1 cellular context compared by ENCODE assay signal in the genomic region with DNA sequence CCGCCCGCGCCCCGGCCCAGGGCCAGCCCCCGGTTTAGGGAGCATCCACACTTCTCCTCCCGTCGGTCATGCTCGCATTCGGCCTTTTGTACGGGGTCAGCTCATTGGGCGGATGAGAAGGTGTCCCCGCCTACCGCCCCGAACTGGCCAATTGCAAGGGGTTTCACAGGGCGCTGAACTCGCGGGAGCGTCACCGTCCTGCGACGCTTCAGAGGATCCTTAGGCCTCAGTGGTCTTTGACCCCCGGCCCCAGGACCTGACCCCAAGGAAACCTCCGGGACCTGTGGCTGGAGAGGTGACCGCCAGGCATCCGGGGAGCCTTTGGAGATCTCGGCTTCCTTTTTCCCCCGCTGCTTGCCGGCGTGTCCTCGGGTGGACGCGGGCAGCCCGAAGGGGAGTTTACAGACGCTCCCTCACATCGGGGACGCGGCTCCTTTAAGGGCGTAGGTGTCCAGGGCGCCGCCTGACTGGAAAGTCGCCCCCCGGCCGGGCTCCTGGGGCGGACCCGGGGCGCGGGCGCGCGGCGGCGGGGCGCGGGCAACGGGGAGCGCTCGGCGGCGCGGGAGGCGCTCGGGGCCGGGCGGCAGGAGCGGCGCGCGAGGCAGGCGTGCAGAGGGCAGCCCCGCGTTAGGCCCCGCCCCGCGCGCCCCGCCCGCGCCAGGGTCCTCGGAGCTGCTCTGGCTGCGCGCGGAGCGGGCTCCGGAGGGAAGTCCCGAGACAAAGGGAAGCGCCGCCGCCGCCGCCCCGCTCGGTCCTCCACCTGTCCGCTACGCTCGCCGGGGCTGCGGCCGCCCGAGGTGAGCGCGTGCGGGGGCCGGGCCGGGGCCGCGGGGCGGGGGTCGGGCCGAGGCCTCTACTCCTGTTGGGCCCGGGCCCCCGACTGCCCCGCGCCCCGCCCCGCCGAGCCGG.
TF ChIP-seq lines count a peak whose summit lies in the region.

A gene (plus strand): TSS at position 660 of the 909 bp plus-strand sequence. CDS start 4,395 bp downstream, outside the sequence.

TF ChIP-seq in K562, 482 proteins besides CTCF, POLR2A, EP300 and RAD21 (continued from another document and continues in another):
- TF ChIP-seq, protein P1, sequence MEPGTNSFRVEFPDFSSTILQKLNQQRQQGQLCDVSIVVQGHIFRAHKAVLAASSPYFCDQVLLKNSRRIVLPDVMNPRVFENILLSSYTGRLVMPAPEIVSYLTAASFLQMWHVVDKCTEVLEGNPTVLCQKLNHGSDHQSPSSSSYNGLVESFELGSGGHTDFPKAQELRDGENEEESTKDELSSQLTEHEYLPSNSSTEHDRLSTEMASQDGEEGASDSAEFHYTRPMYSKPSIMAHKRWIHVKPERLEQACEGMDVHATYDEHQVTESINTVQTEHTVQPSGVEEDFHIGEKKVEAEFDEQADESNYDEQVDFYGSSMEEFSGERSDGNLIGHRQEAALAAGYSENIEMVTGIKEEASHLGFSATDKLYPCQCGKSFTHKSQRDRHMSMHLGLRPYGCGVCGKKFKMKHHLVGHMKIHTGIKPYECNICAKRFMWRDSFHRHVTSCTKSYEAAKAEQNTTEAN (CRISPR knock-in tag; IDR thresholded peaks at IDR 0.05) = 0 out of 2 replicates have a peak, but pooled peaks have one; percentile 69
- TF ChIP-seq PHF20 (IDR thresholded peaks at IDR 0.05; ENCODE audit: partially characterized antibody) (peak; percentile 99), SMAD4 (CRISPR knock-in tag; conservative IDR thresholded peaks at IDR 0.05) (peak; percentile 77), CHCHD3 (CRISPR knock-in tag; IDR thresholded peaks at IDR 0.05) (no peak), MEF2D (tag; conservative IDR thresholded peaks at IDR 0.05; ENCODE audit: low read depth) (peak; percentile 72; the same call in 1 of the 2 replicates), PHF21A (IDR thresholded peaks at IDR 0.05; ENCODE audit: borderline replicate concordance, low read depth) (no peak), TEAD2 (tag; IDR thresholded peaks at IDR 0.05) (no peak), TFAM (CRISPR knock-in tag; conservative IDR thresholded peaks at IDR 0.05) (no peak), ZNF77 (CRISPR knock-in tag; IDR thresholded peaks at IDR 0.05) (no peak), XRCC4 (IDR thresholded peaks at IDR 0.05; ENCODE audit: extremely low read depth, insufficient read depth, insufficient read length) (no peak), KHSRP (IDR thresholded peaks at IDR 0.05) (peak; percentile 80), ZBED1 (IDR thresholded peaks at IDR 0.05) (no peak), BRD9 (IDR thresholded peaks at IDR 0.05; ENCODE audit: low read depth, partially characterized antibody) (peak; percentile 99), ZZZ3 (IDR thresholded peaks at IDR 0.05) (peak; percentile 100), SIN3B (IDR thresholded peaks at IDR 0.05; ENCODE audit: low read depth) (no peak), RBM15 (IDR thresholded peaks at IDR 0.05; ENCODE audit: insufficient read depth, low read length) (no peak), SMAD2 (IDR thresholded peaks at IDR 0.05; ENCODE audit: low read depth, low read length) (no peak), ZNF507 (tag; conservative IDR thresholded peaks at IDR 0.05) (no peak), ZNF263 (CRISPR knock-in tag; IDR thresholded peaks at IDR 0.05; ENCODE audit: borderline replicate concordance) (peak; percentile 34; the same call in 1 of the 2 replicates), IFI16 (CRISPR knock-in tag; IDR thresholded peaks at IDR 0.05) (no peak)
- TF ChIP-seq, protein P2, sequence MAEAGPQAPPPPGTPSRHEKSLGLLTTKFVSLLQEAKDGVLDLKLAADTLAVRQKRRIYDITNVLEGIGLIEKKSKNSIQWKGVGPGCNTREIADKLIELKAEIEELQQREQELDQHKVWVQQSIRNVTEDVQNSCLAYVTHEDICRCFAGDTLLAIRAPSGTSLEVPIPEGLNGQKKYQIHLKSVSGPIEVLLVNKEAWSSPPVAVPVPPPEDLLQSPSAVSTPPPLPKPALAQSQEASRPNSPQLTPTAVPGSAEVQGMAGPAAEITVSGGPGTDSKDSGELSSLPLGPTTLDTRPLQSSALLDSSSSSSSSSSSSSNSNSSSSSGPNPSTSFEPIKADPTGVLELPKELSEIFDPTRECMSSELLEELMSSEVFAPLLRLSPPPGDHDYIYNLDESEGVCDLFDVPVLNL (CRISPR knock-in tag; IDR thresholded peaks at IDR 0.05; ENCODE audit: low read depth) = no peak
- TF ChIP-seq, protein P3, sequence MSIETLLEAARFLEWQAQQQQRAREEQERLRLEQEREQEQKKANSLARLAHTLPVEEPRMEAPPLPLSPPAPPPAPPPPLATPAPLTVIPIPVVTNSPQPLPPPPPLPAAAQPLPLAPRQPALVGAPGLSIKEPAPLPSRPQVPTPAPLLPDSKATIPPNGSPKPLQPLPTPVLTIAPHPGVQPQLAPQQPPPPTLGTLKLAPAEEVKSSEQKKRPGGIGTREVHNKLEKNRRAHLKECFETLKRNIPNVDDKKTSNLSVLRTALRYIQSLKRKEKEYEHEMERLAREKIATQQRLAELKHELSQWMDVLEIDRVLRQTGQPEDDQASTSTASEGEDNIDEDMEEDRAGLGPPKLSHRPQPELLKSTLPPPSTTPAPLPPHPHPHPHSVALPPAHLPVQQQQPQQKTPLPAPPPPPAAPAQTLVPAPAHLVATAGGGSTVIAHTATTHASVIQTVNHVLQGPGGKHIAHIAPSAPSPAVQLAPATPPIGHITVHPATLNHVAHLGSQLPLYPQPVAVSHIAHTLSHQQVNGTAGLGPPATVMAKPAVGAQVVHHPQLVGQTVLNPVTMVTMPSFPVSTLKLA (conservative IDR thresholded peaks at IDR 0.05) = peak; percentile 84 to 92
- TF ChIP-seq, protein P4, sequence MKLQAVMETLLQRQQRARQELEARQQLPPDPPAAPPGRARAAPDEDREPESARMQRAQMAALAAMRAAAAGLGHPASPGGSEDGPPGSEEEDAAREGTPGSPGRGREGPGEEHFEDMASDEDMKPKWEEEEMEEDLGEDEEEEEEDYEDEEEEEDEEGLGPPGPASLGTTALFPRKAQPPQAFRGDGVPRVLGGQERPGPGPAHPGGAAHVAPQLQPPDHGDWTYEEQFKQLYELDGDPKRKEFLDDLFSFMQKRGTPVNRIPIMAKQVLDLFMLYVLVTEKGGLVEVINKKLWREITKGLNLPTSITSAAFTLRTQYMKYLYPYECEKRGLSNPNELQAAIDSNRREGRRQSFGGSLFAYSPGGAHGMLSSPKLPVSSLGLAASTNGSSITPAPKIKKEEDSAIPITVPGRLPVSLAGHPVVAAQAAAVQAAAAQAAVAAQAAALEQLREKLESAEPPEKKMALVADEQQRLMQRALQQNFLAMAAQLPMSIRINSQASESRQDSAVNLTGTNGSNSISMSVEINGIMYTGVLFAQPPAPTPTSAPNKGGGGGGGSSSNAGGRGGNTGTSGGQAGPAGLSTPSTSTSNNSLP (IDR thresholded peaks at IDR 0.05; ENCODE audit: borderline replicate concordance, low read depth, low read length) = no peak
- TF ChIP-seq, protein P5, sequence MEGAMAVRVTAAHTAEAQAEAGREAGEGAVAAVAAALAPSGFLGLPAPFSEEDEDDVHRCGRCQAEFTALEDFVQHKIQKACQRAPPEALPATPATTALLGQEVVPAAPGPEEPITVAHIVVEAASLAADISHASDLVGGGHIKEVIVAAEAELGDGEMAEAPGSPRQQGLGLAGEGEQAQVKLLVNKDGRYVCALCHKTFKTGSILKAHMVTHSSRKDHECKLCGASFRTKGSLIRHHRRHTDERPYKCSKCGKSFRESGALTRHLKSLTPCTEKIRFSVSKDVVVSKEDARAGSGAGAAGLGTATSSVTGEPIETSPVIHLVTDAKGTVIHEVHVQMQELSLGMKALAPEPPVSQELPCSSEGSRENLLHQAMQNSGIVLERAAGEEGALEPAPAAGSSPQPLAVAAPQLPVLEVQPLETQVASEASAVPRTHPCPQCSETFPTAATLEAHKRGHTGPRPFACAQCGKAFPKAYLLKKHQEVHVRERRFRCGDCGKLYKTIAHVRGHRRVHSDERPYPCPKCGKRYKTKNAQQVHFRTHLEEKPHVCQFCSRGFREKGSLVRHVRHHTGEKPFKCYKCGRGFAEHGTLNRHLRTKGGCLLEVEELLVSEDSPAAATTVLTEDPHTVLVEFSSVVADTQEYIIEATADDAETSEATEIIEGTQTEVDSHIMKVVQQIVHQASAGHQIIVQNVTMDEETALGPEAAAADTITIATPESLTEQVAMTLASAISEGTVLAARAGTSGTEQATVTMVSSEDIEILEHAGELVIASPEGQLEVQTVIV (CRISPR knock-in tag; IDR thresholded peaks at IDR 0.05; ENCODE audit: borderline replicate concordance) = no peak
- TF ChIP-seq, protein P6, sequence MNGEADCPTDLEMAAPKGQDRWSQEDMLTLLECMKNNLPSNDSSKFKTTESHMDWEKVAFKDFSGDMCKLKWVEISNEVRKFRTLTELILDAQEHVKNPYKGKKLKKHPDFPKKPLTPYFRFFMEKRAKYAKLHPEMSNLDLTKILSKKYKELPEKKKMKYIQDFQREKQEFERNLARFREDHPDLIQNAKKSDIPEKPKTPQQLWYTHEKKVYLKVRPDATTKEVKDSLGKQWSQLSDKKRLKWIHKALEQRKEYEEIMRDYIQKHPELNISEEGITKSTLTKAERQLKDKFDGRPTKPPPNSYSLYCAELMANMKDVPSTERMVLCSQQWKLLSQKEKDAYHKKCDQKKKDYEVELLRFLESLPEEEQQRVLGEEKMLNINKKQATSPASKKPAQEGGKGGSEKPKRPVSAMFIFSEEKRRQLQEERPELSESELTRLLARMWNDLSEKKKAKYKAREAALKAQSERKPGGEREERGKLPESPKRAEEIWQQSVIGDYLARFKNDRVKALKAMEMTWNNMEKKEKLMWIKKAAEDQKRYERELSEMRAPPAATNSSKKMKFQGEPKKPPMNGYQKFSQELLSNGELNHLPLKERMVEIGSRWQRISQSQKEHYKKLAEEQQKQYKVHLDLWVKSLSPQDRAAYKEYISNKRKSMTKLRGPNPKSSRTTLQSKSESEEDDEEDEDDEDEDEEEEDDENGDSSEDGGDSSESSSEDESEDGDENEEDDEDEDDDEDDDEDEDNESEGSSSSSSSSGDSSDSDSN (IDR thresholded peaks at IDR 0.05; ENCODE audit: borderline replicate concordance in 1 of 2, low read depth in 2 of 2, low read length in 2 of 2) = no peak; a peak in 1 of 4 replicates
- TF ChIP-seq, protein P7, sequence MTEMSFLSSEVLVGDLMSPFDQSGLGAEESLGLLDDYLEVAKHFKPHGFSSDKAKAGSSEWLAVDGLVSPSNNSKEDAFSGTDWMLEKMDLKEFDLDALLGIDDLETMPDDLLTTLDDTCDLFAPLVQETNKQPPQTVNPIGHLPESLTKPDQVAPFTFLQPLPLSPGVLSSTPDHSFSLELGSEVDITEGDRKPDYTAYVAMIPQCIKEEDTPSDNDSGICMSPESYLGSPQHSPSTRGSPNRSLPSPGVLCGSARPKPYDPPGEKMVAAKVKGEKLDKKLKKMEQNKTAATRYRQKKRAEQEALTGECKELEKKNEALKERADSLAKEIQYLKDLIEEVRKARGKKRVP (CRISPR knock-in tag; IDR thresholded peaks at IDR 0.05) = no peak
- TF ChIP-seq, protein P8, sequence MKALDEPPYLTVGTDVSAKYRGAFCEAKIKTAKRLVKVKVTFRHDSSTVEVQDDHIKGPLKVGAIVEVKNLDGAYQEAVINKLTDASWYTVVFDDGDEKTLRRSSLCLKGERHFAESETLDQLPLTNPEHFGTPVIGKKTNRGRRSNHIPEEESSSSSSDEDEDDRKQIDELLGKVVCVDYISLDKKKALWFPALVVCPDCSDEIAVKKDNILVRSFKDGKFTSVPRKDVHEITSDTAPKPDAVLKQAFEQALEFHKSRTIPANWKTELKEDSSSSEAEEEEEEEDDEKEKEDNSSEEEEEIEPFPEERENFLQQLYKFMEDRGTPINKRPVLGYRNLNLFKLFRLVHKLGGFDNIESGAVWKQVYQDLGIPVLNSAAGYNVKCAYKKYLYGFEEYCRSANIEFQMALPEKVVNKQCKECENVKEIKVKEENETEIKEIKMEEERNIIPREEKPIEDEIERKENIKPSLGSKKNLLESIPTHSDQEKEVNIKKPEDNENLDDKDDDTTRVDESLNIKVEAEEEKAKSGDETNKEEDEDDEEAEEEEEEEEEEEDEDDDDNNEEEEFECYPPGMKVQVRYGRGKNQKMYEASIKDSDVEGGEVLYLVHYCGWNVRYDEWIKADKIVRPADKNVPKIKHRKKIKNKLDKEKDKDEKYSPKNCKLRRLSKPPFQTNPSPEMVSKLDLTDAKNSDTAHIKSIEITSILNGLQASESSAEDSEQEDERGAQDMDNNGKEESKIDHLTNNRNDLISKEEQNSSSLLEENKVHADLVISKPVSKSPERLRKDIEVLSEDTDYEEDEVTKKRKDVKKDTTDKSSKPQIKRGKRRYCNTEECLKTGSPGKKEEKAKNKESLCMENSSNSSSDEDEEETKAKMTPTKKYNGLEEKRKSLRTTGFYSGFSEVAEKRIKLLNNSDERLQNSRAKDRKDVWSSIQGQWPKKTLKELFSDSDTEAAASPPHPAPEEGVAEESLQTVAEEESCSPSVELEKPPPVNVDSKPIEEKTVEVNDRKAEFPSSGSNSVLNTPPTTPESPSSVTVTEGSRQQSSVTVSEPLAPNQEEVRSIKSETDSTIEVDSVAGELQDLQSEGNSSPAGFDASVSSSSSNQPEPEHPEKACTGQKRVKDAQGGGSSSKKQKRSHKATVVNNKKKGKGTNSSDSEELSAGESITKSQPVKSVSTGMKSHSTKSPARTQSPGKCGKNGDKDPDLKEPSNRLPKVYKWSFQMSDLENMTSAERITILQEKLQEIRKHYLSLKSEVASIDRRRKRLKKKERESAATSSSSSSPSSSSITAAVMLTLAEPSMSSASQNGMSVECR (CRISPR knock-in tag; IDR thresholded peaks at IDR 0.05) = peak; percentile 78
- TF ChIP-seq, protein P9, sequence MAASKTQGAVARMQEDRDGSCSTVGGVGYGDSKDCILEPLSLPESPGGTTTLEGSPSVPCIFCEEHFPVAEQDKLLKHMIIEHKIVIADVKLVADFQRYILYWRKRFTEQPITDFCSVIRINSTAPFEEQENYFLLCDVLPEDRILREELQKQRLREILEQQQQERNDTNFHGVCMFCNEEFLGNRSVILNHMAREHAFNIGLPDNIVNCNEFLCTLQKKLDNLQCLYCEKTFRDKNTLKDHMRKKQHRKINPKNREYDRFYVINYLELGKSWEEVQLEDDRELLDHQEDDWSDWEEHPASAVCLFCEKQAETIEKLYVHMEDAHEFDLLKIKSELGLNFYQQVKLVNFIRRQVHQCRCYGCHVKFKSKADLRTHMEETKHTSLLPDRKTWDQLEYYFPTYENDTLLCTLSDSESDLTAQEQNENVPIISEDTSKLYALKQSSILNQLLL (CRISPR knock-in tag; IDR thresholded peaks at IDR 0.05; ENCODE audit: borderline replicate concordance) = no peak
